In genomic region chr19:32976223-32976805, GRCh38 we compare ENCODE assay signal across 8 cellular contexts. TPM values are rescaled to one million over a fixed set of nuclear protein-coding genes. Genes with fewer than 3 reads are reported as not detected.
DNase-seq lines count a peak whose midpoint lies in the region; ATAC-seq and TF ChIP-seq lines count a peak whose summit lies in the region.

No MANE protein-coding gene starts in this region.

- no peak for TF ChIP-seq POLR2A in vagina (IDR thresholded peaks at IDR 0.05)

- peaks cover 4% of the 10 kb centered on the region for H3K79me2 ChIP-seq in Loucy (ENCODE audit: insufficient read depth, low read length)

- intact Hi-C loops in vagina (cut with DNase I), result no loop called here

- H3K4me3 ChIP-seq in Loucy (ENCODE audit: low read length, poor library complexity, severe bottlenecking) (no peak overlapping the region), vagina (no peak overlapping the region)

- no peak overlapping the region for H3K9ac ChIP-seq in Loucy (ENCODE audit: low read depth, low read length, poor library complexity, severe bottlenecking)

- no peaks in the 10 kb centered on the region for H3K27me3 Mint-ChIP-seq in progenitor cell of endocrine pancreas

- H3K4me2 ChIP-seq in Loucy (ENCODE audit: low read depth, low read length, poor library complexity, severe bottlenecking), result no peak overlapping the region

- H3K4me1 ChIP-seq in Loucy (ENCODE audit: insufficient read depth, low read length, poor library complexity, severe bottlenecking) (no peaks in the 10 kb centered on the region), vagina (peaks cover 1% of the 10 kb centered on the region)

- H3K27me3 ChIP-seq in Loucy (ENCODE audit: insufficient read depth, low read length, poor library complexity, severe bottlenecking) (no peaks in the 10 kb centered on the region), vagina (no peaks in the 10 kb centered on the region)

- ATAC-seq in HG02870 (IDR thresholded peaks at IDR 0.05; ENCODE audit: unreplicated experiment), result no peak

- H3K27ac ChIP-seq in vagina, result no peak overlapping the region

- peak overlapping the region; percentile 73 for H3K27ac Mint-ChIP-seq in progenitor cell of endocrine pancreas

- peaks cover 10% of the 10 kb centered on the region for H3K36me3 Mint-ChIP-seq in progenitor cell of endocrine pancreas (ENCODE audit: insufficient read depth)

- no peaks in the 10 kb centered on the region for H3F3A ChIP-seq in Loucy (ENCODE audit: low read depth)

- H4K20me1 ChIP-seq in Loucy (ENCODE audit: insufficient read depth, low read length, poor library complexity, severe bottlenecking), result no peaks in the 10 kb centered on the region

- peaks cover 3% of the 10 kb centered on the region for H3K4me1 Mint-ChIP-seq in progenitor cell of endocrine pancreas (ENCODE audit: low read depth)

- no peak overlapping the region for H3K4me3 Mint-ChIP-seq in progenitor cell of endocrine pancreas (ENCODE audit: low read depth)

- H3K9me3 ChIP-seq in Loucy (ENCODE audit: insufficient read depth, low read depth, low read length) (no peaks in the 10 kb centered on the region), vagina (no peaks in the 10 kb centered on the region)

- H3K9me3 Mint-ChIP-seq in progenitor cell of endocrine pancreas (ENCODE audit: low read depth), result no peaks in the 10 kb centered on the region

- H3K36me3 ChIP-seq in Loucy (ENCODE audit: insufficient read depth, low read length) (no peaks in the 10 kb centered on the region), vagina (no peaks in the 10 kb centered on the region)

- DNase-seq in DMS79 treated with DMSO at 0.1 percent for 48 hours (lab: John Stamatoyannopoulos, UW) (peak; percentile 75), SHP77 treated with DMSO at 0.1 percent for 48 hours (lab: John Stamatoyannopoulos, UW) (peak; percentile 12), glomerular visceral epithelial cell (ENCODE audit: extremely low spot score) (peak; percentile 71), progenitor cell of endocrine pancreas (ENCODE audit: low spot score, unreplicated experiment) (peak; percentile 59), vagina (ENCODE audit: extremely low spot score in 2 of 2) (no peak)
- DNase-seq in activated gamma-delta T cell treated with anti-CD3 and anti-CD28 coated beads, Interleukin-2, amount 50 U/mL, for 16 hours (ENCODE audit: low read depth), result peak; percentile 43

- no peak overlapping the region for H2AFZ ChIP-seq in Loucy (ENCODE audit: low read length)

- no peaks in the 10 kb centered on the region for H3K9me2 ChIP-seq in Loucy (replicated peaks; ENCODE audit: low read depth, low read length)

- TF ChIP-seq CTCF in Loucy (conservative IDR thresholded peaks at IDR 0.05; ENCODE audit: low read length) (peak; percentile 92), progenitor cell of endocrine pancreas (IDR thresholded peaks at IDR 0.05; ENCODE audit: unreplicated experiment) (peak; percentile 80), vagina (IDR thresholded peaks at IDR 0.05) (peak; percentile 37 to 47 (median 41))

RNA-seq across cellular contexts. Expression of gene FAAP24, which starts 4.3 kb away (rescaled TPM):
- total RNA-seq in progenitor cell of endocrine pancreas (3.4 and 4.7 TPM in 2 replicates), vagina (0.98 TPM)

RNA-seq across cellular contexts. Expression of gene CEP89, which starts 4.6 kb away (rescaled TPM):
- total RNA-seq in progenitor cell of endocrine pancreas, result 41.4 and 47.3 TPM in 2 replicates
- total RNA-seq in vagina, result 12.0 TPM

Comparison
In these comparisons a context has a peak if more than half of its experiments do, and no peak if none do; other contexts are left out.
1. DNase-seq: peak in DMS79 treated with DMSO at 0.1 percent for 48 hours (single experiment), SHP77 treated with DMSO at 0.1 percent for 48 hours (single experiment), activated gamma-delta T cell treated with anti-CD3 and anti-CD28 coated beads, Interleukin-2, amount 50 U/mL, for 16 hours (single experiment), glomerular visceral epithelial cell (single experiment) and progenitor cell of endocrine pancreas (single experiment); none in vagina (0 of 2).
2. CTCF ChIP-seq: peak in every context shown above with its lines; median percentile 92 in Loucy; 80 in progenitor cell of endocrine pancreas; 41 in vagina.